In the genomic region with DNA sequence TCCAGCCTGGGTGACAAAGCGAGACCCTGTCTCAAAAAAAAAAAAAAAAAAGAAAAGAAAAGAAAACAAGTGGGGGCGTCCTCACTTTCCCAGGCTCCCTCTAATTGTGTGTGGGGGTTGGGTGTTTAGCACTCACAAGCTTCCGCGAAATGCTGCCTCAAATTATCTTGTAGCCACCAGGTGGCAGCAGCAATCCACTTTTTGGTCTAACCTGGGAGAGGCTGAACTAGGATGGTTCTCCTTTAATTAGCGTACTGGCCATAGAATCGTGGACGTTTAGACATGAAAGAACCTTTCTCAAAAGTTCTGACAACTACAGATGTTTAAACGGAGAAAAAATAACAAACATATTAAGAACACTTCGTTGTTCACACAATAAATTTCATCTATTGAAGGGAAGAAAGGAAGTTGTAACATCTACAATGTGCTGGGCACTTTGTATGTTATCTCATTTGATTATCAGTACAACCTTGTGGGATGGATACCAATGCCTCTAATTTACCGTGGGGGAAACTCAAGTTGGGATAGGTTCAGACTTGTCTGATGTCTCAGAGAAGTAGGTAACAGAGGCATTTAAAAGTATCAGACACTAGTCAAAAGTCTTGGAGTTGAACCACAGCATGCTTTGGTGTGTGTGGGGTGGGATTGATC, we compare ENCODE assay signal across 9 cellular contexts.
DNase-seq lines count a peak whose midpoint lies in the region; ATAC-seq, FAIRE-seq and TF ChIP-seq lines count a peak whose summit lies in the region.
"Had no signal": no experiment of that assay in that cellular context is flagged by ENCODE, and none has a peak within 500 bp of the region (broad histone marks: within the 10 kb centered on the region; RNA-seq: fewer than 3 reads in every experiment).

No MANE protein-coding gene starts in this region.

- H3K4me1 ChIP-seq in GM23338 (ENCODE audit: insufficient read depth) (no peaks in the 10 kb centered on the region), Karpas-422 (ENCODE audit: low read length) (no peaks in the 10 kb centered on the region), neuronal stem cell (ENCODE audit: control insufficient read depth in 2 of 2, insufficient read depth in 1 of 2, low read depth in 1 of 2, low read length in 2 of 2) (peaks cover 0 to 2% of the 10 kb centered on the region in 2 donors)

- no peak overlapping the region for H3K27ac Mint-ChIP-seq in GM23338
- H3K27ac Mint-ChIP-seq in activated T-cell treated with anti-CD3 and anti-CD28 coated beads, Interleukin-2, amount 50 U/mL, for 72 hours = no peak overlapping the region
- H3K27ac Mint-ChIP-seq: stimulated activated naive CD8-positive, alpha-beta T cell treated with anti-CD3 and anti-CD28 coated beads, Interleukin-15, Interleukin-2, amounts not matched to agents 100 ng/mL and 50 ng/mL, for 24 hours had no signal

- H3K9me3 Mint-ChIP-seq in GM23338 = no peaks in the 10 kb centered on the region
- H3K9me3 Mint-ChIP-seq in activated T-cell treated with anti-CD3 and anti-CD28 coated beads, Interleukin-2, amount 50 U/mL, for 72 hours = no peaks in the 10 kb centered on the region
- H3K9me3 Mint-ChIP-seq: stimulated activated naive CD8-positive, alpha-beta T cell treated with anti-CD3 and anti-CD28 coated beads, Interleukin-15, Interleukin-2, amounts not matched to agents 100 ng/mL and 50 ng/mL, for 24 hours had no signal

- no peaks in the 10 kb centered on the region for H3F3A ChIP-seq in GM23338 (replicated peaks; ENCODE audit: low read depth)

- no peaks in the 10 kb centered on the region for H3K79me1 ChIP-seq in neuronal stem cell (ENCODE audit: low read depth, low read length)

- H3K4me1 Mint-ChIP-seq in GM23338 = peaks cover 10% of the 10 kb centered on the region
- peaks cover 10% of the 10 kb centered on the region for H3K4me1 Mint-ChIP-seq in activated T-cell treated with anti-CD3 and anti-CD28 coated beads, Interleukin-2, amount 50 U/mL, for 72 hours (ENCODE audit: low read depth)

- no peak overlapping the region for H2BK15ac ChIP-seq in neuronal stem cell (ENCODE audit: low read length)

- no peak overlapping the region for H3K18ac ChIP-seq in neuronal stem cell (ENCODE audit: low read length)

- H4K91ac ChIP-seq in neuronal stem cell (ENCODE audit: low read depth, low read length, poor library complexity) = no peak overlapping the region

- TF ChIP-seq CTCF in GM23338 (conservative IDR thresholded peaks at IDR 0.05; ENCODE audit: low read depth in 2 of 2) (peak; percentile 86 to 92), fibroblast of the aortic adventitia (IDR thresholded peaks at IDR 0.05; ENCODE audit: insufficient read depth, low read length) (peak; percentile 71)

- H3K4me3 Mint-ChIP-seq in GM23338 = no peak overlapping the region
- H3K4me3 Mint-ChIP-seq in activated T-cell treated with anti-CD3 and anti-CD28 coated beads, Interleukin-2, amount 50 U/mL, for 72 hours = peak overlapping the region in 1 of 2 donors; percentile 59
- H3K4me3 Mint-ChIP-seq: stimulated activated naive CD8-positive, alpha-beta T cell treated with anti-CD3 and anti-CD28 coated beads, Interleukin-15, Interleukin-2, amounts not matched to agents 100 ng/mL and 50 ng/mL, for 24 hours had no signal

- H3K23ac ChIP-seq in neuronal stem cell (ENCODE audit: low read depth, low read length, poor library complexity) = no peak overlapping the region

- H3K27ac ChIP-seq in GM23338 (ENCODE audit: low read depth) = no peak overlapping the region
- no peak overlapping the region for H3K27ac ChIP-seq in Karpas-422 (ENCODE audit: low read length)
- no peak overlapping the region for H3K27ac ChIP-seq in neuronal stem cell (replicated peaks; ENCODE audit: low read length)

- H2AK5ac ChIP-seq in neuronal stem cell (ENCODE audit: low read depth, low read length) = no peak overlapping the region

- H4K20me1 ChIP-seq in GM23338 (replicated peaks; ENCODE audit: insufficient read depth) (no peaks in the 10 kb centered on the region), Karpas-422 (ENCODE audit: insufficient read depth, low read depth, low read length) (no peaks in the 10 kb centered on the region)

- H2BK5ac ChIP-seq in neuronal stem cell (ENCODE audit: low read length) = no peak overlapping the region

- H3K36me3 ChIP-seq in GM23338 (ENCODE audit: insufficient read depth) (no peaks in the 10 kb centered on the region), Karpas-422 (ENCODE audit: insufficient read depth, low read length) (no peaks in the 10 kb centered on the region), neuronal stem cell (replicated peaks in 1 of 2; ENCODE audit: control insufficient read depth in 2 of 2, insufficient read depth in 2 of 2, low read length in 2 of 2) (no peaks in the 10 kb centered on the region)

- H2AFZ ChIP-seq in GM23338 = peak overlapping the region; percentile 3
- H2AFZ ChIP-seq in Karpas-422 (ENCODE audit: low read length) = no peak overlapping the region
- H2AFZ ChIP-seq in neuronal stem cell (ENCODE audit: low read length) = peak overlapping the region; percentile 62

- H3K4me3 ChIP-seq in GM23338 (no peak overlapping the region), Karpas-422 (ENCODE audit: low read length) (no peak overlapping the region), fibroblast of the aortic adventitia (ENCODE audit: low read depth, low read length) (no peak overlapping the region), neuronal stem cell (ENCODE audit: low read length in 2 of 2) (no peak overlapping the region)

- H3K79me2 ChIP-seq in GM23338 (replicated peaks; ENCODE audit: insufficient read depth) (no peaks in the 10 kb centered on the region), Karpas-422 (ENCODE audit: low read length) (no peaks in the 10 kb centered on the region)

- FAIRE-seq in RCC 7860 (lab: Jason Lieb, UNC) = peak; percentile 73

- no peaks in the 10 kb centered on the region for H3K36me3 Mint-ChIP-seq in GM23338 (ENCODE audit: low read depth)
- H3K36me3 Mint-ChIP-seq in activated T-cell treated with anti-CD3 and anti-CD28 coated beads, Interleukin-2, amount 50 U/mL, for 72 hours (ENCODE audit: insufficient read depth in 2 of 2) = no peaks in the 10 kb centered on the region

- DNase-seq in G401 (ENCODE audit: low spot score) (peak; percentile 78), GM23338 (ENCODE audit: low spot score) (peak; percentile 92), Karpas-422 (peak; percentile 90), RCC 7860 (ENCODE audit: low spot score) (peak; percentile 57), fibroblast of the aortic adventitia (ENCODE audit: low read depth) (peak; percentile 88), neuronal stem cell (ENCODE audit: low spot score) (peak; percentile 76), stromal cell of bone marrow (ENCODE audit: low read depth) (peak; percentile 70)
- DNase-seq in activated T-cell treated with anti-CD3 and anti-CD28 coated beads, Interleukin-2, amount 50 U/mL, for 72 hours = peak; percentile 81 to 84

- no CpG with 5 or more reads among the region's 10 CpGs for WGBS in neuronal stem cell (ENCODE audit: extremely low coverage in 2 of 2, insufficient read length in 2 of 2, insufficient replicate concordance in 1 of 2), 2 donors

- H4K8ac ChIP-seq in neuronal stem cell (ENCODE audit: low read depth, low read length) = no peak overlapping the region

- peak; percentile 98 for ATAC-seq in GM23338
- ATAC-seq in activated T-cell treated with anti-CD3 and anti-CD28 coated beads, Interleukin-2, amount 50 U/mL, for 72 hours (replicated peaks in 1 of 2) = peak; percentile 84 to 93

- no peak overlapping the region for H3K14ac ChIP-seq in neuronal stem cell (ENCODE audit: low read length)

- H3K27me3 ChIP-seq in GM23338 (ENCODE audit: insufficient read depth) = no peaks in the 10 kb centered on the region
- no peaks in the 10 kb centered on the region for H3K27me3 ChIP-seq in Karpas-422 (ENCODE audit: low read length)
- peaks cover 0 to 4% (median 0%) of the 10 kb centered on the region in 3 experiments for H3K27me3 ChIP-seq in neuronal stem cell (ENCODE audit: control insufficient read depth in 3 of 3, insufficient read depth in 3 of 3, low read depth in 1 of 3, low read length in 3 of 3)

- H3K9me2 ChIP-seq in GM23338 (ENCODE audit: insufficient read depth) = no peaks in the 10 kb centered on the region
- no peaks in the 10 kb centered on the region for H3K9me2 ChIP-seq in Karpas-422 (replicated peaks; ENCODE audit: insufficient read depth, low read length)

- no peak overlapping the region for H3K9ac ChIP-seq in Karpas-422 (ENCODE audit: low read length)
- H3K9ac ChIP-seq in neuronal stem cell (ENCODE audit: low read depth, low read length, poor library complexity) = no peak overlapping the region

- 0 out of 2 replicates have a peak overlapping the region, but pooled peaks have one; percentile 1 for H3K4me2 ChIP-seq in GM23338
- H3K4me2 ChIP-seq in Karpas-422 (ENCODE audit: low read depth, low read length, poor library complexity, severe bottlenecking) = no peak overlapping the region
- H3K4me2 ChIP-seq in neuronal stem cell (ENCODE audit: insufficient read depth, low read length, poor library complexity, severe bottlenecking) = no peak overlapping the region

- no peaks in the 10 kb centered on the region for H3K27me3 Mint-ChIP-seq in GM23338 (ENCODE audit: insufficient read depth, low read depth, poor library complexity)
- H3K27me3 Mint-ChIP-seq in activated T-cell treated with anti-CD3 and anti-CD28 coated beads, Interleukin-2, amount 50 U/mL, for 72 hours (ENCODE audit: low read depth) = peaks cover 41% of the 10 kb centered on the region

- H3K9me3 ChIP-seq in Karpas-422 (ENCODE audit: low read length) (no peaks in the 10 kb centered on the region), neuronal stem cell (replicated peaks in 1 of 2; ENCODE audit: control insufficient read depth in 2 of 2, insufficient read depth in 1 of 2, low read depth in 1 of 2, low read length in 2 of 2) (no peaks in the 10 kb centered on the region)

- H2BK120ac ChIP-seq in neuronal stem cell (ENCODE audit: low read depth, low read length) = no peak overlapping the region

- no peak overlapping the region for H2BK12ac ChIP-seq in neuronal stem cell (ENCODE audit: low read length)

- no peak overlapping the region for H3K4ac ChIP-seq in neuronal stem cell (ENCODE audit: low read length)

- in situ Hi-C loops in G401 (cut with HindIII; ENCODE audit: low sequenced_read_pairs) = no loop called here

TF ChIP-seq in GM23338, 12 proteins besides CTCF, POLR2A, EP300 and RAD21 (continues in another document):
- no peak for TF ChIP-seq EZH2 (IDR thresholded peaks at IDR 0.05; ENCODE audit: low read depth, unreplicated experiment)
